24 cellular contexts compared by ENCODE assay signal in genomic region chr13:61277088-61277487, GRCh38.
"Had no signal": no experiment of that assay in that cellular context is flagged by ENCODE, and none has a peak within 500 bp of the region (broad histone marks: within the 10 kb centered on the region; RNA-seq: fewer than 3 reads in every experiment).

No MANE protein-coding gene starts in this region.

- H3K4me3 ChIP-seq: coronary artery, dorsolateral prefrontal cortex, esophagus squamous epithelium, gastrocnemius medialis, heart left ventricle, hepatocyte, left lung, lower lobe of right lung had no signal

- H3K36me3 ChIP-seq: esophagus squamous epithelium, gastrocnemius medialis, heart left ventricle, left lung, lower lobe of right lung had no signal

- H3K4me2 ChIP-seq: hepatocyte had no signal

- H3K27ac ChIP-seq: coronary artery, dorsolateral prefrontal cortex, esophagus squamous epithelium, gastrocnemius medialis, heart left ventricle, hepatocyte, left lung, lower lobe of right lung had no signal

- H2AFZ ChIP-seq: hepatocyte had no signal

- H3K9me3 ChIP-seq: esophagus squamous epithelium, gastrocnemius medialis, lower lobe of right lung had no signal

- H3K4me1 ChIP-seq: esophagus squamous epithelium, gastrocnemius medialis, heart left ventricle, left lung, lower lobe of right lung had no signal

- DNase-seq: dermis blood vessel endothelial cell; dorsolateral prefrontal cortex; effector CD4-positive, alpha-beta T cell; effector memory CD4-positive, alpha-beta T cell; erythroblast; esophagus squamous epithelium; foreskin fibroblast; gastrocnemius medialis; heart left ventricle; hypothalamus; immature natural killer cell; islet precursor cell; kidney; left cardiac atrium; left lung; left ventricle myocardium superior; lower lobe of right lung; mesendoderm; midbrain; naive thymus-derived CD4-positive, alpha-beta T cell had no signal

- H3K27me3 ChIP-seq: dorsolateral prefrontal cortex, esophagus squamous epithelium, gastrocnemius medialis, heart left ventricle, hepatocyte, left lung had no signal

- FAIRE-seq: colon, endothelial cell of umbilical vein, kidney had no signal
